Comparison of ENCODE assay signal across 1 cellular context in the genomic region with DNA sequence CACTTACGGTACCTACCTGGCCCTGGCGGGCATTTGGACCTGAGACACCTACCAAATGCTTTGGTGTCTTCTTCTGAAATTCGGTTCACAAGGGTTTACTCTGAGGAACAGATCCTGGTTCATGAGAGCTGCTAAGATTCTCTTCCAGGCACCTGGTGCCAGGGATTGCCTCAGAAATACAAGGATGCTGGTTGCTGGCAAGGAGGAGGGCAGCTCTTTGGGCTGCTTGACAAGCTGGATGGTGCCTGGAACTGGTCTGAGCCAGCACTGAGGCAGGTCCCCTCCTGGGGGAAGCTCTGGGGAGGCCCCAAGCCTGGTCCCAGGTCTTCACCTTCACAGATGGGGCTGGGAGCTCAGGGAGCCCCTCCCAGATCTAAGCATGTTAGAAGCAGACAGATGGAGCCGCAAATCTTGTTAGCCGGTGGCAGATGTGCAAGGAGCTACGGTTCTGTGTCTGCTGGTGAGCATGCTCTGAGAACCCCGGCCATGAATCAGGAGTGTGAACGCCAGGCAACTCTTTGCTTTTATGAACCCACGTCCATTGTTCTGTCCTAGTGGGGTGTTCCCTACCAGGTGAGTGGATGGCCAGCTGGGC.
TF ChIP-seq lines count a peak whose summit lies in the region.

No MANE protein-coding gene starts in this region.

TF ChIP-seq in WTC11, 78 proteins besides CTCF, POLR2A, EP300 and RAD21 (continued from another document):
- no peak for TF ChIP-seq STAT6 (CRISPR knock-in tag; conservative IDR thresholded peaks at IDR 0.05; ENCODE audit: low read depth)
- TF ChIP-seq MAX (CRISPR knock-in tag; IDR thresholded peaks at IDR 0.05) = no peak
- no peak for TF ChIP-seq MXD4 (CRISPR knock-in tag; IDR thresholded peaks at IDR 0.05; ENCODE audit: borderline replicate concordance)
- no peak for TF ChIP-seq ERG (CRISPR knock-in tag; IDR thresholded peaks at IDR 0.05)
